ENCODE assay signal across 1 cellular context in the genomic region with DNA sequence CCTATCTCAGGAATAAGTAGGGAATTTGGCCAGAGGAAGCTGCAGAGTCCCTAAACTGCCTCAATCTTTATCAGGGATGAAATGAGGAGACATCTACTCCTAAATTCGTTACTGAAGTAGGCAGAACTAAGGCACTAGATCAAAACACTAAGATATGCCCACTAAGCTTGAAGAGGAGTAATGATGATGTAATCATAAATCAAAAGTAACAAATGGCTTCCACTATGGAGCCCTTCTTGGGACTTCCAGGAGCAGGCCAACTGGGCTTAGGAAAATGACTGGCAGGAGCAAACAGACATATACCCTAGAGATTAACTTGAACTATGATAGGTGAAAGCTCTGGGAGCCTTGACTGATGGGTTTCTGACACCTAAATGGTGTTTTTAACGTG.
TF ChIP-seq lines count a peak whose summit lies in the region.

No MANE protein-coding gene starts in this region.

TF ChIP-seq in HepG2, 621 proteins besides CTCF, POLR2A, EP300 and RAD21:
- 0 out of 2 replicates have a peak, but pooled peaks have one; percentile 21 for TF ChIP-seq CEBPB (IDR thresholded peaks at IDR 0.05; ENCODE audit: borderline replicate concordance, low read depth, low read length)
- peak; percentile 89 for TF ChIP-seq ATF7 (IDR thresholded peaks at IDR 0.05)
- no peak for TF ChIP-seq ATF7 (CRISPR knock-in tag; IDR thresholded peaks at IDR 0.05)
- TF ChIP-seq MXD4 (CRISPR knock-in tag; IDR thresholded peaks at IDR 0.05), result no peak
- peak; percentile 42 to 46; a peak in 3 of 4 replicates for TF ChIP-seq MAFK (conservative IDR thresholded peaks at IDR 0.05 in 1 of 2, IDR thresholded peaks at IDR 0.05 in 1 of 2; ENCODE audit: low read length in 2 of 2)
- TF ChIP-seq ZMAT3 (CRISPR knock-in tag; conservative IDR thresholded peaks at IDR 0.05), result 0 out of 2 replicates have a peak, but pooled peaks have one; percentile 3
- no peak for TF ChIP-seq ZNF260 (CRISPR knock-in tag; IDR thresholded peaks at IDR 0.05; ENCODE audit: borderline replicate concordance, low read depth)
- TF ChIP-seq ZNF562 (CRISPR knock-in tag; IDR thresholded peaks at IDR 0.05; ENCODE audit: borderline replicate concordance), result 0 out of 2 replicates have a peak, but pooled peaks have one; percentile 23
- peak; percentile 31; the same call in 1 of the 2 replicates for TF ChIP-seq MAFF (IDR thresholded peaks at IDR 0.05; ENCODE audit: low read depth, low read length)
- TF ChIP-seq, protein P1, sequence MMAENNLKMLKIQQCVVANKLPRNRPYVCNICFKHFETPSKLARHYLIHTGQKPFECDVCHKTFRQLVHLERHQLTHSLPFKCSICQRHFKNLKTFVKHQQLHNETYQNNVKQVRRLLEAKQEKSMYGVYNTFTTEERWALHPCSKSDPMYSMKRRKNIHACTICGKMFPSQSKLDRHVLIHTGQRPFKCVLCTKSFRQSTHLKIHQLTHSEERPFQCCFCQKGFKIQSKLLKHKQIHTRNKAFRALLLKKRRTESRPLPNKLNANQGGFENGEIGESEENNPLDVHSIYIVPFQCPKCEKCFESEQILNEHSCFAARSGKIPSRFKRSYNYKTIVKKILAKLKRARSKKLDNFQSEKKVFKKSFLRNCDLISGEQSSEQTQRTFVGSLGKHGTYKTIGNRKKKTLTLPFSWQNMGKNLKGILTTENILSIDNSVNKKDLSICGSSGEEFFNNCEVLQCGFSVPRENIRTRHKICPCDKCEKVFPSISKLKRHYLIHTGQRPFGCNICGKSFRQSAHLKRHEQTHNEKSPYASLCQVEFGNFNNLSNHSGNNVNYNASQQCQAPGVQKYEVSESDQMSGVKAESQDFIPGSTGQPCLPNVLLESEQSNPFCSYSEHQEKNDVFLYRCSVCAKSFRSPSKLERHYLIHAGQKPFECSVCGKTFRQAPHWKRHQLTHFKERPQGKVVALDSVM (CRISPR knock-in tag; IDR thresholded peaks at IDR 0.05), result no peak
- no peak for TF ChIP-seq SYNCRIP (IDR thresholded peaks at IDR 0.05; ENCODE audit: insufficient read depth, low read depth, low read length)
TF ChIP-seq in HepG2: peak in this region for 6.
